In the genomic region with DNA sequence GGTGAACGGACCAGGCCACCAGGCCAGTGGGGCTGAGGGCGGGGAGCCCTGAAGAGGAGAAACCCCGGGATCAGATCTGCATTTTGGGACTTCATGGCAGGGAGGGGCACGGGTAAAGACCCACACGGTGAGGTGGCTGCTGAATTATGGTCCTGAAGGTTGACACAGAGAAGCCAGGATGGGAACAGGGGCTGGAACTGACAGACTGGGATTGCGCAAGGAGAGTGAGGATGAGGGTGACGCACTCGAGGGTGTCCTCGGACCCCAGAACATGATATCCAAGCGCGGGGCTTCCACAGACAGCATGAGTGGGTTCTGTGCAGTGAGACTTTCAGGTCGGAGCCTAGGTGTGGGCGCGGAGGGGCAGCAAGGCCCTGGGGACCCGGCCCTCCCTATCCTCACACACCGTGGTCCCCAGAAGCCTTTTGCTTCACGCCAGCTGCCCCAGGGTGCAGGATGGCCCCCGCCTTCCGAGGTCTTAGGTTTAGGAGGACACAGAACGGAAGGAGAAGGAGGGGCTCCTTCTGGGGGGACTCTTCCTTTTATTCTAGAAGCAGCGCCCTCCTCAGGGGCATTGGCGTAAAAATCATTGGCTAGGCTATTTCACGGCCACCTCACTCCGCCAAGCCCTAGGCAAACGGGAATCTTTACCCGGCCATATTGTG, we compare ENCODE assay signal across 1 cellular context.
TF ChIP-seq lines count a peak whose summit lies in the region.

No MANE protein-coding gene starts in this region.

TF ChIP-seq in WTC11, 78 proteins besides CTCF, POLR2A, EP300 and RAD21 (continued from another document):
- TF ChIP-seq, protein P1, sequence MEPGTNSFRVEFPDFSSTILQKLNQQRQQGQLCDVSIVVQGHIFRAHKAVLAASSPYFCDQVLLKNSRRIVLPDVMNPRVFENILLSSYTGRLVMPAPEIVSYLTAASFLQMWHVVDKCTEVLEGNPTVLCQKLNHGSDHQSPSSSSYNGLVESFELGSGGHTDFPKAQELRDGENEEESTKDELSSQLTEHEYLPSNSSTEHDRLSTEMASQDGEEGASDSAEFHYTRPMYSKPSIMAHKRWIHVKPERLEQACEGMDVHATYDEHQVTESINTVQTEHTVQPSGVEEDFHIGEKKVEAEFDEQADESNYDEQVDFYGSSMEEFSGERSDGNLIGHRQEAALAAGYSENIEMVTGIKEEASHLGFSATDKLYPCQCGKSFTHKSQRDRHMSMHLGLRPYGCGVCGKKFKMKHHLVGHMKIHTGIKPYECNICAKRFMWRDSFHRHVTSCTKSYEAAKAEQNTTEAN (CRISPR knock-in tag; IDR thresholded peaks at IDR 0.05), result no peak
- TF ChIP-seq NFATC4 (CRISPR knock-in tag; IDR thresholded peaks at IDR 0.05) (no peak), ZNF263 (CRISPR knock-in tag; IDR thresholded peaks at IDR 0.05; ENCODE audit: low read depth) (no peak; the same call in 1 of the 2 replicates), E2F1 (CRISPR knock-in tag; IDR thresholded peaks at IDR 0.05) (no peak), TCF7 (CRISPR knock-in tag; IDR thresholded peaks at IDR 0.05; ENCODE audit: low read depth) (no peak), MLX (CRISPR knock-in tag; IDR thresholded peaks at IDR 0.05) (no peak), PRRX2 (CRISPR knock-in tag; IDR thresholded peaks at IDR 0.05) (no peak), AR (CRISPR knock-in tag; IDR thresholded peaks at IDR 0.05) (no peak), ATF1 (CRISPR knock-in tag; IDR thresholded peaks at IDR 0.05) (no peak), HMGXB4 (CRISPR knock-in tag; IDR thresholded peaks at IDR 0.05) (no peak), TP53 (CRISPR knock-in tag; IDR thresholded peaks at IDR 0.05) (no peak)
- TF ChIP-seq, protein P2, sequence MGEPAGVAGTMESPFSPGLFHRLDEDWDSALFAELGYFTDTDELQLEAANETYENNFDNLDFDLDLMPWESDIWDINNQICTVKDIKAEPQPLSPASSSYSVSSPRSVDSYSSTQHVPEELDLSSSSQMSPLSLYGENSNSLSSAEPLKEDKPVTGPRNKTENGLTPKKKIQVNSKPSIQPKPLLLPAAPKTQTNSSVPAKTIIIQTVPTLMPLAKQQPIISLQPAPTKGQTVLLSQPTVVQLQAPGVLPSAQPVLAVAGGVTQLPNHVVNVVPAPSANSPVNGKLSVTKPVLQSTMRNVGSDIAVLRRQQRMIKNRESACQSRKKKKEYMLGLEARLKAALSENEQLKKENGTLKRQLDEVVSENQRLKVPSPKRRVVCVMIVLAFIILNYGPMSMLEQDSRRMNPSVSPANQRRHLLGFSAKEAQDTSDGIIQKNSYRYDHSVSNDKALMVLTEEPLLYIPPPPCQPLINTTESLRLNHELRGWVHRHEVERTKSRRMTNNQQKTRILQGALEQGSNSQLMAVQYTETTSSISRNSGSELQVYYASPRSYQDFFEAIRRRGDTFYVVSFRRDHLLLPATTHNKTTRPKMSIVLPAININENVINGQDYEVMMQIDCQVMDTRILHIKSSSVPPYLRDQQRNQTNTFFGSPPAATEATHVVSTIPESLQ (CRISPR knock-in tag; IDR thresholded peaks at IDR 0.05), result no peak
- TF ChIP-seq, protein P3, sequence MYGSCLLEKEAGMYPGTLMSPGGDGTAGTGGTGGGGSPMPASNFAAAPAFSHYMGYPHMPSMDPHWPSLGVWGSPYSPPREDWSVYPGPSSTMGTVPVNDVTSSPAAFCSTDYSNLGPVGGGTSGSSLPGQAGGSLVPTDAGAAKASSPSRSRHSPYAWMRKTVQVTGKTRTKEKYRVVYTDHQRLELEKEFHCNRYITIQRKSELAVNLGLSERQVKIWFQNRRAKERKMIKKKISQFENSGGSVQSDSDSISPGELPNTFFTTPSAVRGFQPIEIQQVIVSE (CRISPR knock-in tag; IDR thresholded peaks at IDR 0.05; ENCODE audit: borderline replicate concordance), result no peak
TF ChIP-seq in WTC11: peak in this region for 0.
